Comparison of ENCODE assay signal across 1 cellular context in genomic region chr18:37565985-37566478, GRCh38.
TF ChIP-seq lines count a peak whose summit lies in the region.

No MANE protein-coding gene starts in this region.

TF ChIP-seq in HepG2, 621 proteins besides CTCF, POLR2A, EP300 and RAD21 (continued from another document):
- no peak for TF ChIP-seq KIAA2018 (CRISPR knock-in tag; IDR thresholded peaks at IDR 0.05; ENCODE audit: borderline replicate concordance)
